Comparison of ENCODE assay signal across 1 cellular context in the genomic region with DNA sequence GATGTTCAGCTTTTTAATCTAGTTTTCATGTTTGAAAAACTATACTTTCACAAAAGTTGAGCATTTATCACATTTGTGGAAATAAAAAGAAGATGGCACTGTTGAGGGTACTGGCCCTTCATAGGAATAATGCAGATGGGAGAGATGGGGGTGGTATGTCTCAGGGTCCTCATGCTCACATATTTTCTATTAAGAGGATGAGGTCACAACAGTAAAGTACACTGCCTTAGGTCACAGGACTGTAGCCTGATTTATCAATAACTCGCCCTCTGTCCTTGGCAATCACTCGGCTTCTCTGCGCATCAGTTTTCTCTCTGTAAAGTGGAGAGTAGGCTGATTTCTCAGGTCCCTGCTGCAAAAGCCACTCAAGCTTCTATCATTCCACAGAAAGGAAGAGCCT.
TF ChIP-seq lines count a peak whose summit lies in the region.

No MANE protein-coding gene starts in this region.

TF ChIP-seq in endothelial cell of umbilical vein, 7 proteins besides CTCF, POLR2A, EP300 and RAD21 (continued from another document):
- TF ChIP-seq MAX (IDR thresholded peaks at IDR 0.05; ENCODE audit: insufficient read depth, insufficient read length) (no peak), POLR2AphosphoS5 (IDR thresholded peaks at IDR 0.05; ENCODE audit: insufficient read depth, low read depth, low read length) (no peak), EZH2 (IDR thresholded peaks at IDR 0.05; ENCODE audit: borderline replicate concordance, low read depth, low read length, severe bottlenecking) (no peak)
